In the genomic region with DNA sequence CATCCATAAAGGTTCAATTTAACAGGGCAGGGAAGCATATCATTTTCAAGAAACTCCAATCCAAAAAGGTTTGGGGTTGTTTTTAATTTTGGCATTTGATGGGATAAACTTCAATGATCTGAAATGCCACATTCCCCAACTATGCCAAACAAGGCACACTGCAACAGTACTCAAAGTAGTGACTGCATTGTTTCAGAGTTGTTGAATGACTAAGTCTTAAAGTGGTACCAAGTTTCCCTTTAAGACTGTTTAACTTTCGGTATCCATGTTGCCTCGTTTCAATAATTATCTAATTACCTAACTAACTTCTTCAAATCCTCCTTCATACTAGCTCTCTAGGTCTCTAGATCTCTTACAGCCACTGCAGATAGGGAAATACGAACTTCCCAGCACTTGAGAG, we compare ENCODE assay signal across 8 cellular contexts. TPM values are rescaled to one million over a fixed set of nuclear protein-coding genes. Genes with fewer than 3 reads are reported as not detected.
DNase-seq lines count a peak whose midpoint lies in the region; ATAC-seq, FAIRE-seq and TF ChIP-seq lines count a peak whose summit lies in the region.
"Not testable (repeated sequence)": the region's sequence is repeated elsewhere in the genome, so short reads cannot be mapped to it uniquely, and the experiment has no call there.

No MANE protein-coding gene starts in this region.

- TF ChIP-seq POLR2A in GM12878 (IDR thresholded peaks at IDR 0.05; ENCODE audit: low read depth, low read length), result not testable (repeated sequence)

- not testable (repeated sequence) for H3K4me1 ChIP-seq in GM12878 (ENCODE audit: control insufficient read depth, insufficient read depth, low read length); osteoblast (ENCODE audit: insufficient read depth, low read length)

- SMC1A ChIA-PET in GM12878 (lab: Charles Lee; ENCODE audit: uncharacterized antibody, unreplicated experiment), result not testable (repeated sequence)

- H4K20me1 ChIP-seq in GM12878 (ENCODE audit: control insufficient read depth, insufficient read depth); osteoblast (ENCODE audit: insufficient read depth, low read length): not testable (repeated sequence)

- RAD21 ChIA-PET in GM12878 (lab: Charles Lee; ENCODE audit: unreplicated experiment), result not testable (repeated sequence)

- in situ Hi-C loops in GM12878 (cut with MboI), result loop anchor here (10.0 kb wide), 1 partner anchor 211 kb away; no protein-coding TSS in a partner anchor

- not testable (repeated sequence) for TF ChIP-seq CTCF in GM12878 (IDR thresholded peaks at IDR 0.05 in 2 of 3, conservative IDR thresholded peaks at IDR 0.05 in 1 of 3; ENCODE audit: control insufficient read depth in 2 of 3, extremely low read depth in 1 of 3, insufficient read depth in 1 of 3, low read depth in 3 of 3, low read length in 3 of 3); osteoblast (IDR thresholded peaks at IDR 0.05; ENCODE audit: extremely low read depth, low read depth, low read length)

- not testable (repeated sequence) for H3K79me2 ChIP-seq in GM12878 (ENCODE audit: control insufficient read depth, insufficient read depth, low read length); osteoblast (ENCODE audit: insufficient read depth, low read length)

- ATAC-seq in GM18520 (IDR thresholded peaks at IDR 0.05; ENCODE audit: unreplicated experiment) (peak; percentile 56), GM18870 (IDR thresholded peaks at IDR 0.05; ENCODE audit: unreplicated experiment) (peak; percentile 85), GM21360 (IDR thresholded peaks at IDR 0.05; ENCODE audit: unreplicated experiment) (peak; percentile 64), HG02798 (IDR thresholded peaks at IDR 0.05; ENCODE audit: poor library complexity, unreplicated experiment) (peak; percentile 70), HG03432 (IDR thresholded peaks at IDR 0.05; ENCODE audit: unreplicated experiment) (peak; percentile 78), HG03565 (IDR thresholded peaks at IDR 0.05; ENCODE audit: unreplicated experiment) (peak; percentile 67), GM12878 (peak; percentile 87)

- not testable (repeated sequence) for TF ChIP-seq RAD21 in GM12878 (IDR thresholded peaks at IDR 0.05; ENCODE audit: insufficient read depth, low read depth, low read length)

- H3K36me3 ChIP-seq in GM12878 (ENCODE audit: control insufficient read depth in 2 of 2, insufficient read depth in 2 of 2, low read length in 1 of 2); osteoblast (ENCODE audit: insufficient read depth, low read length): not testable (repeated sequence)

- not testable (repeated sequence) for BruUV-seq in GM12878 (replicated peaks; lab: Mats Ljungman, UMichigan)

- POLR2A ChIA-PET in GM12878 (lab: Charles Lee), result not testable (repeated sequence)

- TF ChIP-seq EP300 in GM12878 (IDR thresholded peaks at IDR 0.05; ENCODE audit: borderline replicate concordance in 1 of 2, control insufficient read depth in 1 of 2, low read depth in 2 of 2, low read length in 2 of 2), result not testable (repeated sequence)

- not testable (repeated sequence) for FAIRE-seq in GM12878 (lab: Jason Lieb, UNC)

- not testable (repeated sequence) for DNase-seq in GM12878 (ENCODE audit: low read depth, low spot score); osteoblast (ENCODE audit: insufficient read length, low spot score, missing footprints)

- not testable (repeated sequence) for H3K4me2 ChIP-seq in GM12878 (ENCODE audit: control insufficient read depth, insufficient read depth); osteoblast (ENCODE audit: insufficient read depth, low read length)

- not testable (repeated sequence) for H3K9ac ChIP-seq in GM12878 (ENCODE audit: control insufficient read depth, insufficient read depth, low read length)

- intact Hi-C loops in GM12878 (cut with micrococcal nuclease; ENCODE audit: unreplicated experiment), result not testable (repeated sequence)

- H3K4me3 ChIP-seq in GM12878; osteoblast (ENCODE audit: insufficient read depth, low read length): not testable (repeated sequence)

- CTCF ChIA-PET in GM12878 (lab: Yijun Ruan, JAX), result not testable (repeated sequence)

- not testable (repeated sequence) for H3K27me3 ChIP-seq in GM12878 (replicated peaks in 1 of 2; ENCODE audit: control insufficient read depth in 2 of 2, insufficient read depth in 2 of 2, low read length in 1 of 2); osteoblast (ENCODE audit: insufficient read depth, low read length)

- not testable (repeated sequence) for H3K9me3 ChIP-seq in GM12878 (replicated peaks; ENCODE audit: control insufficient read depth, insufficient read depth, low read length); osteoblast (ENCODE audit: low read depth, low read length)

- 0% methylated on average over 3 of the region's 3 CpGs for WGBS in GM12878 (ENCODE audit: insufficient coverage, insufficient replicate concordance, low lambda C conversion rate, missing lambda C conversion rate)

- H2AFZ ChIP-seq in GM12878 (ENCODE audit: control insufficient read depth, low read depth, low read length), result not testable (repeated sequence)
- peak overlapping the region; percentile 82 for H2AFZ ChIP-seq in osteoblast (ENCODE audit: low read length)

- H3K27ac ChIP-seq in GM12878 (ENCODE audit: control insufficient read depth, insufficient read depth); osteoblast (ENCODE audit: low read depth, low read length): not testable (repeated sequence)

TF ChIP-seq in GM12878, 131 proteins besides CTCF, POLR2A, EP300 and RAD21:
- 0 out of 2 replicates have a peak, but pooled peaks have one; percentile 13 for TF ChIP-seq JUNB (IDR thresholded peaks at IDR 0.05)

RNA-seq across cellular contexts. Expression of gene HNRNPA1L2, which starts 48.4 kb away (rescaled TPM):
- 8.8 and 9.5 TPM in 2 replicates for total RNA-seq in GM12878 (2013; cell fraction: nucleolus; rRNA removed)
- total RNA-seq in GM12878 (2014; rRNA removed), result 3.3 and 4.0 TPM in 2 replicates
- 6.0 and 6.1 TPM in 2 replicates for total RNA-seq in GM12878 (2014; rRNA removed; fragmentation: Illumina TruSeq; extraction: Trizol)
- 6.2 and 6.9 TPM in 2 replicates for total RNA-seq in GM12878 (2021)
- polyA plus RNA-seq in GM12878 (2011; ENCODE audit: low read depth), result 12.0 TPM
- polyA plus RNA-seq in GM12878 (2011; rRNA removed), result 10.5 and 13.3 TPM in 2 replicates
- polyA plus RNA-seq in GM12878 (2011; cell fraction: cytosol; rRNA removed), result 4.5 and 4.6 TPM in 2 replicates
- polyA plus RNA-seq in GM12878 (2011; cell fraction: nucleus; rRNA removed), result 11.5 and 11.6 TPM in 2 replicates
- 11.6 and 17.3 TPM in 2 replicates for polyA plus RNA-seq in GM12878 (2012)
- 12.0 and 18.5 TPM in 2 replicates for polyA plus RNA-seq in GM12878 (2014; fragmentation: Illumina TruSeq; extraction: Trizol)
- polyA plus RNA-seq in GM12878 (2014; fragmentation: Nextera tagmentation; extraction: Ambion mirVana), result 1 to 10 TPM; 5.8 to 8.0 TPM
- polyA plus RNA-seq in GM12878 (2014; rRNA removed), result 7.5 and 9.0 TPM in 2 replicates
- 10 to 100 TPM in 1 of 2 experiments, 1 to 10 TPM in 1; 8.3 to 10.2 TPM for polyA plus RNA-seq in GM12878 (2016; fragmentation: Nextera tagmentation; extraction: Ambion mirVana)
- 4.3 and 7.5 TPM in 2 replicates for polyA minus RNA-seq in GM12878 (2011; rRNA and poly(A)+ RNA removed)
- 1.1 and 1.2 TPM in 2 replicates for polyA minus RNA-seq in GM12878 (2011; cell fraction: cytosol; rRNA and poly(A)+ RNA removed)
- 2.9 and 5.5 TPM in 2 replicates for polyA minus RNA-seq in GM12878 (2011; cell fraction: nucleus; rRNA and poly(A)+ RNA removed)
- 2.9 and 3.6 TPM in 2 replicates for total RNA-seq in osteoblast

RNA-seq across cellular contexts. Expression of gene SUGT1, which starts 58.8 kb away (rescaled TPM):
- 54.3 and 55.7 TPM in 2 replicates for total RNA-seq in GM12878 (2013; cell fraction: nucleolus; rRNA removed)
- total RNA-seq in GM12878 (2014; rRNA removed), result 46.7 and 48.0 TPM in 2 replicates
- total RNA-seq in GM12878 (2014; rRNA removed; fragmentation: Illumina TruSeq; extraction: Trizol), result 73.7 and 77.5 TPM in 2 replicates
- 60.8 and 65.6 TPM in 2 replicates for total RNA-seq in GM12878 (2021)
- 24.4 TPM for polyA plus RNA-seq in GM12878 (2011; ENCODE audit: low read depth)
- 72.6 and 117 TPM in 2 replicates for polyA plus RNA-seq in GM12878 (2011; rRNA removed)
- 24.2 and 27.9 TPM in 2 replicates for polyA plus RNA-seq in GM12878 (2011; cell fraction: cytosol; rRNA removed)
- 19.8 and 29.8 TPM in 2 replicates for polyA plus RNA-seq in GM12878 (2011; cell fraction: nucleus; rRNA removed)
- polyA plus RNA-seq in GM12878 (2012), result 43.0 and 50.6 TPM in 2 replicates
- 77.0 and 85.5 TPM in 2 replicates for polyA plus RNA-seq in GM12878 (2014; fragmentation: Illumina TruSeq; extraction: Trizol)
- polyA plus RNA-seq in GM12878 (2014; fragmentation: Nextera tagmentation; extraction: Ambion mirVana), result 10 to 100 TPM; 82.5 to 85.6 TPM
- polyA plus RNA-seq in GM12878 (2014; rRNA removed), result 55.3 and 60.6 TPM in 2 replicates
- 100 to 1,000 TPM; 119 to 122 TPM for polyA plus RNA-seq in GM12878 (2016; fragmentation: Nextera tagmentation; extraction: Ambion mirVana)
- polyA minus RNA-seq in GM12878 (2011; rRNA and poly(A)+ RNA removed), result 22.3 and 23.6 TPM in 2 replicates
- 12.2 and 12.8 TPM in 2 replicates for polyA minus RNA-seq in GM12878 (2011; cell fraction: cytosol; rRNA and poly(A)+ RNA removed)
- 21.8 and 35.0 TPM in 2 replicates for polyA minus RNA-seq in GM12878 (2011; cell fraction: nucleus; rRNA and poly(A)+ RNA removed)
- 30.4 and 30.9 TPM in 2 replicates for total RNA-seq in osteoblast
